8 cellular contexts compared by ENCODE assay signal in genomic region chr17:77319211-77320031, GRCh38.
DNase-seq lines count a peak whose midpoint lies in the region; ATAC-seq and TF ChIP-seq lines count a peak whose summit lies in the region.

No MANE protein-coding gene starts in this region.

- H3K4me2 ChIP-seq in parathyroid adenoma (ENCODE audit: low read length) = no peak overlapping the region

- TF ChIP-seq CTCF in foreskin fibroblast (IDR thresholded peaks at IDR 0.05; ENCODE audit: low read depth, low read length) (no peak), parathyroid adenoma (IDR thresholded peaks at IDR 0.05) (no peak)

- no peak for ATAC-seq in HG03439 (IDR thresholded peaks at IDR 0.05; ENCODE audit: unreplicated experiment)

- peak overlapping the region; percentile 89 for H3K4me3 Mint-ChIP-seq in activated T-helper 1 cell treated with anti-CD3 and anti-CD28 coated beads, Interleukin-12 subunit alpha, Interleukin-12 subunit beta, Interleukin-2, Interleukin-4 antibody, amounts not matched to agents 30 ng/mL and 10 ng/mL and 1 ng/mL, durations not matched to agents 14 hours and 24 hours and 36 hours

- no peaks in the 10 kb centered on the region for H3K36me3 ChIP-seq in parathyroid adenoma (ENCODE audit: control insufficient read depth, insufficient read depth, low read length)

- intact Hi-C loops in activated T-helper 1 cell treated with anti-CD3 and anti-CD28 coated beads, Interleukin-12 subunit alpha, Interleukin-12 subunit beta, Interleukin-2, Interleukin-4 antibody, amounts not matched to agents 30 ng/mL and 10 ng/mL and 1 ng/mL, durations not matched to agents 14 hours and 24 hours and 36 hours (cut with micrococcal nuclease) = no loop called here

- no peak overlapping the region for H2AFZ ChIP-seq in parathyroid adenoma

- H3K27ac ChIP-seq in parathyroid adenoma = peak overlapping the region; percentile 22

- peaks cover 23% of the 10 kb centered on the region for H3K4me1 Mint-ChIP-seq in activated T-helper 1 cell treated with anti-CD3 and anti-CD28 coated beads, Interleukin-12 subunit alpha, Interleukin-12 subunit beta, Interleukin-2, Interleukin-4 antibody, amounts not matched to agents 30 ng/mL and 10 ng/mL and 1 ng/mL, durations not matched to agents 14 hours and 24 hours and 36 hours (ENCODE audit: low read depth)

- H3K4me1 ChIP-seq in parathyroid adenoma = peaks cover 24% of the 10 kb centered on the region

- peak overlapping the region; percentile 83 for H3K27ac Mint-ChIP-seq in activated T-helper 1 cell treated with anti-CD3 and anti-CD28 coated beads, Interleukin-12 subunit alpha, Interleukin-12 subunit beta, Interleukin-2, Interleukin-4 antibody, amounts not matched to agents 30 ng/mL and 10 ng/mL and 1 ng/mL, durations not matched to agents 14 hours and 24 hours and 36 hours

- DNase-seq in A172 (ENCODE audit: low spot score) = peak; percentile 99
- peak; percentile 65 for DNase-seq in GM19238 (ENCODE audit: insufficient read length, low spot score)
- DNase-seq in NOMO-1 treated with dmso at 0.1 percent for 144 hours (lab: John Stamatoyannopoulos, UW; ENCODE audit: unreplicated experiment) = peak; percentile 65
- DNase-seq in activated T-helper 1 cell treated with anti-CD3 and anti-CD28 coated beads, Interleukin-12 subunit alpha, Interleukin-12 subunit beta, Interleukin-2, Interleukin-4 antibody, amounts not matched to agents 30 ng/mL and 10 ng/mL and 1 ng/mL, durations not matched to agents 14 hours and 24 hours and 36 hours (ENCODE audit: low spot score) = peak; percentile 49
- peak; percentile 90 to 94 for DNase-seq in foreskin fibroblast
- DNase-seq in DMS153 (lab: John Stamatoyannopoulos, UW) = no peak

- peaks cover 70% of the 10 kb centered on the region for H3K79me2 ChIP-seq in parathyroid adenoma

- peak overlapping the region; percentile 79 to 83 for H3K4me3 ChIP-seq in foreskin fibroblast (ENCODE audit: low read depth in 1 of 2, low read length in 2 of 2)
- peak overlapping the region; percentile 17 for H3K4me3 ChIP-seq in parathyroid adenoma (ENCODE audit: low read depth, low read length)

- no peaks in the 10 kb centered on the region for H3K9me3 Mint-ChIP-seq in activated T-helper 1 cell treated with anti-CD3 and anti-CD28 coated beads, Interleukin-12 subunit alpha, Interleukin-12 subunit beta, Interleukin-2, Interleukin-4 antibody, amounts not matched to agents 30 ng/mL and 10 ng/mL and 1 ng/mL, durations not matched to agents 14 hours and 24 hours and 36 hours

- H3K27me3 Mint-ChIP-seq in activated T-helper 1 cell treated with anti-CD3 and anti-CD28 coated beads, Interleukin-12 subunit alpha, Interleukin-12 subunit beta, Interleukin-2, Interleukin-4 antibody, amounts not matched to agents 30 ng/mL and 10 ng/mL and 1 ng/mL, durations not matched to agents 14 hours and 24 hours and 36 hours (ENCODE audit: insufficient read depth) = no peaks in the 10 kb centered on the region

- H3K9me3 ChIP-seq in parathyroid adenoma (ENCODE audit: control insufficient read depth, low read length) = no peaks in the 10 kb centered on the region

- peaks cover 2% of the 10 kb centered on the region for H3K36me3 Mint-ChIP-seq in activated T-helper 1 cell treated with anti-CD3 and anti-CD28 coated beads, Interleukin-12 subunit alpha, Interleukin-12 subunit beta, Interleukin-2, Interleukin-4 antibody, amounts not matched to agents 30 ng/mL and 10 ng/mL and 1 ng/mL, durations not matched to agents 14 hours and 24 hours and 36 hours (ENCODE audit: low read depth)

- H3K27me3 ChIP-seq in parathyroid adenoma (ENCODE audit: control insufficient read depth, insufficient read depth, low read length) = no peaks in the 10 kb centered on the region

- H3K9ac ChIP-seq in parathyroid adenoma = no peak overlapping the region
